1 cellular context compared by ENCODE assay signal in genomic region chr3:48591436-48591835, GRCh38.
TF ChIP-seq lines count a peak whose summit lies in the region.

No MANE protein-coding gene starts in this region.

TF ChIP-seq in K562, 482 proteins besides CTCF, POLR2A, EP300 and RAD21:
- TF ChIP-seq SMC3 (conservative IDR thresholded peaks at IDR 0.05; ENCODE audit: insufficient read depth, low read depth, low read length), result no peak
- TF ChIP-seq TCF15 (CRISPR knock-in tag; IDR thresholded peaks at IDR 0.05), result no peak
- TF ChIP-seq HMG20B (CRISPR knock-in tag; IDR thresholded peaks at IDR 0.05), result no peak
- no peak for TF ChIP-seq NBN (IDR thresholded peaks at IDR 0.05; ENCODE audit: low read depth)
- no peak for TF ChIP-seq KLF1 (tag; IDR thresholded peaks at IDR 0.05)
- TF ChIP-seq GATAD2A (IDR thresholded peaks at IDR 0.05), result no peak
- no peak for TF ChIP-seq ZNF507 (tag; conservative IDR thresholded peaks at IDR 0.05)
- no peak for TF ChIP-seq CREB1 (IDR thresholded peaks at IDR 0.05)
- TF ChIP-seq CREB1 (CRISPR knock-in tag; IDR thresholded peaks at IDR 0.05), result no peak
- no peak for TF ChIP-seq NCOA4 (IDR thresholded peaks at IDR 0.05; ENCODE audit: partially characterized antibody)
- no peak for TF ChIP-seq SPI1 (IDR thresholded peaks at IDR 0.05; ENCODE audit: borderline replicate concordance, low read depth, low read length)
TF ChIP-seq in K562: peak in this region for 0.
